In genomic region chr21:30629173-30629572, GRCh38 we compare ENCODE assay signal across 20 cellular contexts. TPM values are rescaled to one million over a fixed set of nuclear protein-coding genes. Genes with fewer than 3 reads are reported as not detected.
DNase-seq lines count a peak whose midpoint lies in the region; ATAC-seq and TF ChIP-seq lines count a peak whose summit lies in the region.
"Had no signal": no experiment of that assay in that cellular context is flagged by ENCODE, and none has a peak within 500 bp of the region (broad histone marks: within the 10 kb centered on the region; RNA-seq: fewer than 3 reads in every experiment).

No MANE protein-coding gene starts in this region.

- H3K27me3 Mint-ChIP-seq in MCF 10A (ENCODE audit: insufficient read depth, unreplicated experiment) = no peaks in the 10 kb centered on the region
- H3K27me3 Mint-ChIP-seq: CD4-positive, alpha-beta T cell; IgD-negative memory B cell had no signal

- H3K9me3 ChIP-seq in mammary epithelial cell (replicated peaks; ENCODE audit: insufficient read depth, low read length) = peaks cover 18% of the 10 kb centered on the region
- H3K9me3 ChIP-seq in left lung = peaks cover 0 to 17% of the 10 kb centered on the region in 2 donors
- H3K9me3 ChIP-seq: A549, Caco-2 had no signal

- no peaks in the 10 kb centered on the region for H3K79me2 ChIP-seq in mammary epithelial cell (ENCODE audit: insufficient read depth, low read length)

- ATAC-seq in omental fat pad (ENCODE audit: low FRiP score) = peak; percentile 86
- ATAC-seq in HG03432 (IDR thresholded peaks at IDR 0.05; ENCODE audit: unreplicated experiment) = no peak
- no peak for ATAC-seq in left lung
- ATAC-seq: A549, HCT116, HepG2 had no signal

- no peaks in the 10 kb centered on the region for H3K27me3 ChIP-seq in mammary epithelial cell (ENCODE audit: insufficient read depth, low read length)
- H3K27me3 ChIP-seq in left lung = no peaks in the 10 kb centered on the region

- TF ChIP-seq CTCF in MCF 10A (IDR thresholded peaks at IDR 0.05; ENCODE audit: unreplicated experiment) (no peak), mammary epithelial cell (conservative IDR thresholded peaks at IDR 0.05 in 1 of 2, IDR thresholded peaks at IDR 0.05 in 1 of 2; ENCODE audit: extremely low read depth in 1 of 2, insufficient read depth in 1 of 2, low read depth in 1 of 2, low read length in 2 of 2) (no peak), omental fat pad (IDR thresholded peaks at IDR 0.05) (no peak), left lung (IDR thresholded peaks at IDR 0.05) (no peak)

- in situ Hi-C loops in mammary epithelial cell (cut with MboI; ENCODE audit: low sequenced_read_pairs in 2 of 2) = no loop called here

- 28% methylated on average over 2 of the region's 2 CpGs for WGBS in mammary epithelial cell (ENCODE audit: low coverage, missing lambda C conversion rate)

- peaks cover 15% of the 10 kb centered on the region for H3K9me3 Mint-ChIP-seq in MCF 10A (ENCODE audit: unreplicated experiment)

- no peaks in the 10 kb centered on the region for H3K36me3 Mint-ChIP-seq in MCF 10A (ENCODE audit: insufficient read depth, unreplicated experiment)
- H3K36me3 Mint-ChIP-seq: IgD-negative memory B cell had no signal

- no peak overlapping the region for H2AFZ ChIP-seq in mammary epithelial cell (ENCODE audit: low read depth, low read length)

- H3K9ac ChIP-seq in mammary epithelial cell (ENCODE audit: insufficient read depth, low read length) = no peak overlapping the region

- dilution Hi-C loops in mammary epithelial cell (cut with HindIII; ENCODE audit: low sequenced_read_pairs) = no loop called here

- H3K4me3 Mint-ChIP-seq in MCF 10A (ENCODE audit: unreplicated experiment) = no peak overlapping the region
- H3K4me3 Mint-ChIP-seq: CD4-positive, alpha-beta T cell; HFFc6; IgD-negative memory B cell had no signal

- no peaks in the 10 kb centered on the region for H4K20me1 ChIP-seq in mammary epithelial cell (ENCODE audit: insufficient read depth, low read length)

- DNase-seq in MCF 10A (ENCODE audit: unreplicated experiment) (peak; percentile 4), mammary epithelial cell (no peak), amniotic epithelial cell (ENCODE audit: low read depth) (peak; percentile 1), omental fat pad (ENCODE audit: low spot score) (no peak), left lung (no peak), MV-4-11 (lab: John Stamatoyannopoulos, UW) (no peak)
- DNase-seq: AML-193; Caco-2; CD4-positive, alpha-beta T cell; GOT3; H7; HFFc6 had no signal

- no peak overlapping the region for H3K27ac Mint-ChIP-seq in MCF 10A (ENCODE audit: low read depth, unreplicated experiment)
- H3K27ac Mint-ChIP-seq: CD4-positive, alpha-beta T cell; HFFc6; IgD-negative memory B cell had no signal

- CTCF ChIA-PET in MCF 10A (lab: Yijun Ruan, JAX) (interaction anchor here (0.9 kb wide), 1 partner anchor 210 kb away, joined by 3 read pairs; no protein-coding TSS in a partner anchor), mammary epithelial cell (lab: Charles Lee; ENCODE audit: low non-redundant PET) (no interaction called here)

- POLR2A ChIA-PET in MCF 10A (lab: Yijun Ruan, JAX) = no interaction called here

- H3K4me1 ChIP-seq in mammary epithelial cell (ENCODE audit: insufficient read depth, low read length) = no peaks in the 10 kb centered on the region
- no peaks in the 10 kb centered on the region for H3K4me1 ChIP-seq in left lung
- H3K4me1 ChIP-seq: A549, Caco-2 had no signal

- H3K4me1 Mint-ChIP-seq in MCF 10A (ENCODE audit: insufficient read depth, unreplicated experiment) = no peaks in the 10 kb centered on the region

- H3K4me3 ChIP-seq in mammary epithelial cell (replicated peaks in 1 of 3; ENCODE audit: insufficient read depth in 1 of 3, low read depth in 2 of 3, low read length in 3 of 3) (no peak overlapping the region), left lung (no peak overlapping the region)
- H3K4me3 ChIP-seq: A549 had no signal

- H3K36me3 ChIP-seq in mammary epithelial cell (ENCODE audit: insufficient read depth, low read length) (no peaks in the 10 kb centered on the region), left lung (no peaks in the 10 kb centered on the region)

- no peak overlapping the region for H3K27ac ChIP-seq in mammary epithelial cell (ENCODE audit: insufficient read depth, low read depth, low read length)
- no peak overlapping the region for H3K27ac ChIP-seq in left lung
- H3K27ac ChIP-seq: 22Rv1, A549, C4-2B had no signal

- no peak overlapping the region for H3K4me2 ChIP-seq in mammary epithelial cell (ENCODE audit: insufficient read depth, low read depth, low read length)
- H3K4me2 ChIP-seq: A549 had no signal

- BruUV-seq in MCF 10A (replicated peaks; lab: Mats Ljungman, UMichigan) (no TSS peak), mammary epithelial cell (replicated peaks; lab: Mats Ljungman, UMichigan) (no TSS peak)

- intact Hi-C loops in MCF 10A (cut with micrococcal nuclease) (no loop called here), mammary epithelial cell (cut with micrococcal nuclease) (no loop called here), left lung (cut with DNase I) (no loop called here)

RNA-seq across cellular contexts. Expression of gene KRTAP20-2, which starts 5.8 kb away (rescaled TPM):
- total RNA-seq in MCF 10A (2022) (not detected in 2 replicates), mammary epithelial cell (not detected), omental fat pad (not detected), left lung (not detected)
- polyA plus RNA-seq in mammary epithelial cell = not detected
- not detected for polyA minus RNA-seq in mammary epithelial cell
- total RNA-seq: Caco-2; CD4-positive, alpha-beta T cell; H7; HepG2; HFFc6 had no signal
- polyA plus RNA-seq: A549, BJ, HepG2, IgD-negative memory B cell had no signal

RNA-seq across cellular contexts. Expression of gene KRTAP20-4, which starts 8.7 kb away (rescaled TPM):
- total RNA-seq in MCF 10A (2022) (not detected in 2 replicates), mammary epithelial cell (not detected), omental fat pad (not detected), left lung (not detected)
- polyA plus RNA-seq in mammary epithelial cell = not detected
- not detected for polyA minus RNA-seq in mammary epithelial cell
- total RNA-seq: Caco-2; CD4-positive, alpha-beta T cell; H7; HepG2; HFFc6 had no signal
- polyA plus RNA-seq: A549, BJ, HepG2, IgD-negative memory B cell had no signal

RNA-seq across cellular contexts. Expression of gene KRTAP20-1, which starts 12.9 kb away (rescaled TPM):
- total RNA-seq in MCF 10A (2022) (not detected in 2 replicates), mammary epithelial cell (not detected), omental fat pad (not detected), left lung (not detected)
- polyA plus RNA-seq in mammary epithelial cell = not detected
- not detected for polyA minus RNA-seq in mammary epithelial cell
- total RNA-seq: Caco-2; CD4-positive, alpha-beta T cell; H7; HepG2; HFFc6 had no signal
- polyA plus RNA-seq: A549, BJ, HepG2, IgD-negative memory B cell had no signal

RNA-seq across cellular contexts. Expression of gene KRTAP20-3, which starts 13.5 kb away (rescaled TPM):
- not detected in 2 replicates for total RNA-seq in MCF 10A (2022)
- total RNA-seq in mammary epithelial cell = not detected
- polyA plus RNA-seq in mammary epithelial cell = not detected
- not detected for polyA minus RNA-seq in mammary epithelial cell
- not detected for total RNA-seq in omental fat pad
- not detected for total RNA-seq in left lung
- total RNA-seq: Caco-2; CD4-positive, alpha-beta T cell; H7; HepG2; HFFc6 had no signal
- polyA plus RNA-seq: A549, BJ, HepG2, IgD-negative memory B cell had no signal

RNA-seq across cellular contexts. Expression of gene KRTAP6-1, which starts 15.4 kb away (rescaled TPM):
- total RNA-seq in MCF 10A (2022) (not detected in 2 replicates), mammary epithelial cell (not detected), omental fat pad (not detected), left lung (not detected)
- not detected for polyA plus RNA-seq in mammary epithelial cell
- not detected for polyA minus RNA-seq in mammary epithelial cell
- total RNA-seq: Caco-2; CD4-positive, alpha-beta T cell; H7; HepG2; HFFc6 had no signal
- polyA plus RNA-seq: A549, BJ, HepG2, IgD-negative memory B cell had no signal

Comparison
In these comparisons a context has a peak if more than half of its experiments do, and no peak if none do; other contexts are left out.
1. DNase-seq: peak in MCF 10A (single experiment) and amniotic epithelial cell (single experiment); none in mammary epithelial cell (single experiment), omental fat pad (single experiment), left lung (0 of 2) and MV-4-11 (single experiment).